Comparison of ENCODE assay signal across 18 cellular contexts in the genomic region with DNA sequence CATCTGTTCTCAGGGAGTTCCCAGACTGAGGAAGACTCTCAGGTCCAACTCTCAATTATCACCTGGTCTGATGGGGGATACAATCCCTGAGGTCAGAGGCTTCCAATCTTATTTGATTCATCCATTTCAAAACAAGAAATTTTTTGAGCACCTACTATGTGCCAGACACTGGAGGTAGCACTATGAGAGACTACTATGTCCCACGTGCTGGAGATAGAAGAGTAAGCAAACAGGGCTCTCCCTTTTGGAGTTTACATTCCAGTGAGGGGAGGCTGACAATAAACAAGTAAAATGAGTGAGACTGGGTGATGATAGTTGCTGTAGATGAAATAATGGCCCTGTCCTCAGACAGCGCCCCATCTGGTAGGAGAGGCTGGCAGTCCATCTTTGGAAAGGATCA. TPM values are rescaled to one million over a fixed set of nuclear protein-coding genes. Genes with fewer than 3 reads are reported as not detected.
DNase-seq lines count a peak whose midpoint lies in the region; ATAC-seq, FAIRE-seq and TF ChIP-seq lines count a peak whose summit lies in the region.
"Had no signal": no experiment of that assay in that cellular context is flagged by ENCODE, and none has a peak within 500 bp of the region (broad histone marks: within the 10 kb centered on the region; RNA-seq: fewer than 3 reads in every experiment).

No MANE protein-coding gene starts in this region.

- H3K4me3 ChIP-seq in HepG2 (replicated peaks in 1 of 3; ENCODE audit: insufficient read depth in 1 of 3, low read depth in 2 of 3, low read length in 3 of 3) (no peak overlapping the region), right lobe of liver (no peak overlapping the region), PC-3 (ENCODE audit: low read length) (no peak overlapping the region), osteoblast (ENCODE audit: insufficient read depth, low read length) (no peak overlapping the region), heart right ventricle (no peak overlapping the region)
- H3K4me3 ChIP-seq: BLaER1, GM12878, GM23248 had no signal

- CTCF ChIA-PET in HepG2 (lab: Yijun Ruan, JAX; ENCODE audit: low intra/inter-chr PET ratio, low total read pairs): no interaction called here
- CTCF ChIA-PET in PC-3 (lab: Charles Lee): no interaction called here

- H3K4me2 ChIP-seq in HepG2 (ENCODE audit: low read depth, low read length): no peak overlapping the region
- H3K4me2 ChIP-seq in PC-3 (ENCODE audit: low read length): no peak overlapping the region
- no peak overlapping the region for H3K4me2 ChIP-seq in osteoblast (ENCODE audit: insufficient read depth, low read length)
- H3K4me2 ChIP-seq: BLaER1 had no signal

- POLR2A ChIA-PET in HepG2 (lab: Yijun Ruan, JAX): no interaction called here
- POLR2A ChIA-PET in PC-3 (lab: Charles Lee; ENCODE audit: unreplicated experiment): no interaction called here

- H3K79me2 ChIP-seq in HepG2 (ENCODE audit: insufficient read depth, low read length) (no peaks in the 10 kb centered on the region), PC-3 (ENCODE audit: low read length) (no peaks in the 10 kb centered on the region), osteoblast (ENCODE audit: insufficient read depth, low read length) (no peaks in the 10 kb centered on the region)

- no peak for TF ChIP-seq RAD21 in HepG2 (CRISPR knock-in tag; IDR thresholded peaks at IDR 0.05)

- no TSS peak for BruUV-seq in HepG2 (replicated peaks; lab: Mats Ljungman, UMichigan)
- no TSS peak for BruUV-seq in PC-3 (replicated peaks; lab: Mats Ljungman, UMichigan)

- DNase-seq in HepG2 (ENCODE audit: low spot score): no peak
- DNase-seq in right lobe of liver: no peak
- no peak for DNase-seq in PC-3
- peak; percentile 76 for DNase-seq in osteoblast (ENCODE audit: insufficient read length, low spot score, missing footprints)
- DNase-seq in heart right ventricle: no peak
- DNase-seq: 8988T, AML-193, Caco-2, GF-D8, GM23248, H7, HFFc6 had no signal

- no peak for TF ChIP-seq POLR2A in HepG2 (IDR thresholded peaks at IDR 0.05; ENCODE audit: insufficient read depth in 1 of 2, low read depth in 2 of 2, low read length in 2 of 2)
- TF ChIP-seq POLR2A in right lobe of liver (IDR thresholded peaks at IDR 0.05): no peak

- H3K4me1 ChIP-seq in HepG2 (ENCODE audit: insufficient read depth, low read length) (no peaks in the 10 kb centered on the region), right lobe of liver (no peaks in the 10 kb centered on the region), PC-3 (ENCODE audit: insufficient read depth, low read length) (no peaks in the 10 kb centered on the region), osteoblast (ENCODE audit: insufficient read depth, low read length) (no peaks in the 10 kb centered on the region), heart right ventricle (peaks cover 0 to 5% (median 0%) of the 10 kb centered on the region in 9 donors)
- H3K4me1 ChIP-seq: BLaER1, Caco-2 had no signal

- H3K9ac ChIP-seq in HepG2 (ENCODE audit: insufficient read depth, low read depth, low read length) (no peak overlapping the region), PC-3 (ENCODE audit: low read length) (no peak overlapping the region)
- H3K9ac ChIP-seq: BLaER1, GM23248 had no signal

- TF ChIP-seq CTCF in HepG2 (CRISPR knock-in tag; IDR thresholded peaks at IDR 0.05) (no peak), right lobe of liver (IDR thresholded peaks at IDR 0.05) (no peak), PC-3 (conservative IDR thresholded peaks at IDR 0.05; ENCODE audit: low read depth, low read length) (0 out of 2 replicates have a peak, but pooled peaks have one; percentile 15), osteoblast (IDR thresholded peaks at IDR 0.05; ENCODE audit: extremely low read depth, low read depth, low read length) (no peak), heart right ventricle (IDR thresholded peaks at IDR 0.05) (no peak)

- in situ Hi-C loops in HepG2 (cut with HindIII; ENCODE audit: extremely low pct_ligation_motif_present, low pct_unique_long_range_greater_than_20kb): no loop called here

- TF ChIP-seq EP300 in HepG2 (IDR thresholded peaks at IDR 0.05; ENCODE audit: low read depth in 2 of 2, low read length in 2 of 2): no peak
- TF ChIP-seq EP300 in HepG2 (CRISPR knock-in tag; IDR thresholded peaks at IDR 0.05; ENCODE audit: borderline replicate concordance): no peak

- no peaks in the 10 kb centered on the region for H3F3A ChIP-seq in PC-3 (ENCODE audit: low read length, unreplicated experiment)

- no peaks in the 10 kb centered on the region for H3K36me3 ChIP-seq in HepG2 (replicated peaks in 1 of 2; ENCODE audit: control insufficient read depth in 1 of 2, insufficient read depth in 2 of 2, low read length in 2 of 2)
- no peaks in the 10 kb centered on the region for H3K36me3 ChIP-seq in right lobe of liver
- no peaks in the 10 kb centered on the region for H3K36me3 ChIP-seq in PC-3 (ENCODE audit: low read depth, low read length)
- H3K36me3 ChIP-seq in osteoblast (ENCODE audit: insufficient read depth, low read length): no peaks in the 10 kb centered on the region
- no peaks in the 10 kb centered on the region for H3K36me3 ChIP-seq in heart right ventricle
- H3K36me3 ChIP-seq: BLaER1 had no signal

- ATAC-seq in HepG2: no peak; the same call in 2 of the 3 replicates
- no peak for ATAC-seq in right lobe of liver
- no peak for ATAC-seq in PC-3
- no peak for ATAC-seq in GM18861 (IDR thresholded peaks at IDR 0.05; ENCODE audit: unreplicated experiment)
- ATAC-seq in heart right ventricle: no peak
- ATAC-seq: GM12878 had no signal

- H4K20me1 ChIP-seq in HepG2 (ENCODE audit: insufficient read depth, low read length) (no peaks in the 10 kb centered on the region; the same call in 1 of the 2 replicates), PC-3 (ENCODE audit: low read length) (no peaks in the 10 kb centered on the region), osteoblast (ENCODE audit: insufficient read depth, low read length) (no peaks in the 10 kb centered on the region)

- H2AFZ ChIP-seq in HepG2 (ENCODE audit: low read length) (no peak overlapping the region), PC-3 (ENCODE audit: low read length) (no peak overlapping the region), osteoblast (ENCODE audit: low read length) (no peak overlapping the region)
- H2AFZ ChIP-seq: GM23248 had no signal

- intact Hi-C loops in HepG2 (cut with micrococcal nuclease; ENCODE audit: unreplicated experiment): no loop called here
- intact Hi-C loops in right lobe of liver (cut with DNase I): no loop called here
- intact Hi-C loops in PC-3 (cut with micrococcal nuclease): no loop called here
- intact Hi-C loops in heart right ventricle (cut with DNase I): no loop called here

- H3K27ac ChIP-seq in HepG2 (ENCODE audit: extremely low read length, insufficient read depth, low read length): no peak overlapping the region
- no peak overlapping the region for H3K27ac ChIP-seq in right lobe of liver
- H3K27ac ChIP-seq in PC-3 (ENCODE audit: low read length): no peak overlapping the region
- H3K27ac ChIP-seq in osteoblast (ENCODE audit: low read depth, low read length): no peak overlapping the region
- H3K27ac ChIP-seq in heart right ventricle: no peak overlapping the region
- H3K27ac ChIP-seq: BLaER1, GM23248 had no signal

- no peaks in the 10 kb centered on the region for H3K9me2 ChIP-seq in PC-3 (replicated peaks; ENCODE audit: low read length)

- 5% methylated on average over 2 of the region's 2 CpGs for WGBS in HepG2 (ENCODE audit: low lambda C conversion rate)
- 31% methylated on average over 2 of the region's 2 CpGs for WGBS in right lobe of liver (ENCODE audit: insufficient coverage, low coverage, low lambda C conversion rate, missing lambda C conversion rate)
- 48 to 53% methylated on average over 2 of the region's 2 CpGs for WGBS in heart right ventricle, 2 donors

- H3K9me3 ChIP-seq in HepG2 (ENCODE audit: low read length) (no peaks in the 10 kb centered on the region), right lobe of liver (no peaks in the 10 kb centered on the region), PC-3 (ENCODE audit: low read length) (no peaks in the 10 kb centered on the region), osteoblast (ENCODE audit: low read depth, low read length) (no peaks in the 10 kb centered on the region), heart right ventricle (no peaks in the 10 kb centered on the region)
- H3K9me3 ChIP-seq: BLaER1, Caco-2 had no signal

- no peak for FAIRE-seq in HepG2 (lab: Jason Lieb, UNC)
- FAIRE-seq: GM12878, GM18507 had no signal

- H3K27me3 ChIP-seq in HepG2 (ENCODE audit: control insufficient read depth in 1 of 2, insufficient read depth in 2 of 2, low read length in 2 of 2): peaks cover 6 to 80% of the 10 kb centered on the region in 2 experiments
- no peaks in the 10 kb centered on the region for H3K27me3 ChIP-seq in right lobe of liver
- peaks cover 84% of the 10 kb centered on the region for H3K27me3 ChIP-seq in PC-3 (ENCODE audit: low read length)
- H3K27me3 ChIP-seq in osteoblast (ENCODE audit: insufficient read depth, low read length): peaks cover 48% of the 10 kb centered on the region
- H3K27me3 ChIP-seq in heart right ventricle: peaks cover 5 to 86% (median 58%) of the 10 kb centered on the region in 7 donors

RNA-seq across cellular contexts. Expression of a gene that starts 16.5 kb away (rescaled TPM):
- not detected in 2 replicates for total RNA-seq in HepG2 (2016; rRNA removed; fragmentation: Illumina TruSeq; extraction: Trizol)
- total RNA-seq in HepG2 (2016; cell fraction: cytosol; rRNA removed; fragmentation: Illumina TruSeq; extraction: Trizol; ENCODE audit: low read depth): not detected in 2 replicates
- total RNA-seq in HepG2 (2016; cell fraction: insoluble cytoplasmic fraction; rRNA removed; fragmentation: Illumina TruSeq; extraction: Trizol): 0.06 TPM in 1 of 2 replicates, not detected in the other
- not detected in 2 replicates for total RNA-seq in HepG2 (2016; cell fraction: membrane; rRNA removed; fragmentation: Illumina TruSeq; extraction: Trizol)
- total RNA-seq in HepG2 (2016; cell fraction: nucleus; rRNA removed; fragmentation: Illumina TruSeq; extraction: Trizol): not detected in 2 replicates
- 0.01 TPM in 1 of 2 replicates, not detected in the other for polyA plus RNA-seq in HepG2 (2011; rRNA removed)
- 0.01 TPM in 1 of 2 replicates, not detected in the other for polyA plus RNA-seq in HepG2 (2011; cell fraction: cytosol; rRNA removed)
- 0.02 TPM in 1 of 2 replicates, not detected in the other for polyA plus RNA-seq in HepG2 (2011; cell fraction: nucleus; rRNA removed)
- 0.19 TPM in 2 replicates for polyA plus RNA-seq in HepG2 (2012)
- not detected in 2 replicates for polyA plus RNA-seq in HepG2 (2016; cell fraction: cytosol; fragmentation: Illumina TruSeq; extraction: Trizol; ENCODE audit: low read depth)
- polyA plus RNA-seq in HepG2 (2016; cell fraction: insoluble cytoplasmic fraction; fragmentation: Illumina TruSeq; extraction: Trizol; ENCODE audit: low read depth): not detected in 2 replicates
- not detected in 2 replicates for polyA plus RNA-seq in HepG2 (2016; cell fraction: membrane; fragmentation: Illumina TruSeq; extraction: Trizol; ENCODE audit: low read depth)
- polyA plus RNA-seq in HepG2 (2016; cell fraction: nucleus; fragmentation: Illumina TruSeq; extraction: Trizol; ENCODE audit: insufficient read depth, low read depth): not detected in 2 replicates
- not detected in 2 replicates for polyA minus RNA-seq in HepG2 (2011; rRNA and poly(A)+ RNA removed; ENCODE audit: low replicate concordance)
- not detected in 2 replicates for polyA minus RNA-seq in HepG2 (2011; cell fraction: cytosol; rRNA and poly(A)+ RNA removed)
- not detected in 2 replicates for polyA minus RNA-seq in HepG2 (2011; cell fraction: nucleus; rRNA and poly(A)+ RNA removed)
- not detected for total RNA-seq in right lobe of liver
- not detected in 2 replicates for total RNA-seq in PC-3 (2014; rRNA removed)
- total RNA-seq in osteoblast: not detected in 2 replicates
- 1 to 10 TPM in 1 of 10 donors, under 1 TPM in 5, not detected in 4; 0.09 to 2.2 (median 0.43) TPM for total RNA-seq in heart right ventricle
- polyA plus RNA-seq in heart right ventricle: 1 to 10 TPM in 1 of 2 donors, under 1 TPM in 1; 0.14 to 1.2 TPM
- total RNA-seq: Caco-2; CD8-positive, alpha-beta memory T cell; GM12878; GM23248; HFFc6; HT1080 had no signal
- polyA plus RNA-seq: CD8-positive, alpha-beta memory T cell; GM23248 had no signal

RNA-seq across cellular contexts. Expression of a gene that starts 21.4 kb away (rescaled TPM):
- total RNA-seq in HepG2 (2016; rRNA removed; fragmentation: Illumina TruSeq; extraction: Trizol) (14.5 and 15.0 TPM in 2 replicates), right lobe of liver (10 to 100 TPM in 3 of 6 experiments, 1 to 10 TPM in 3; 2.5 to 30.2 (median 10.8) TPM), PC-3 (2014; rRNA removed) (7.4 and 28.7 TPM in 2 replicates), osteoblast (3.2 and 4.7 TPM in 2 replicates), heart right ventricle (1 to 10 TPM; 1.5 to 8.7 (median 3.4) TPM)
- total RNA-seq in HepG2 (2016; cell fraction: cytosol; rRNA removed; fragmentation: Illumina TruSeq; extraction: Trizol; ENCODE audit: low read depth): 5.3 and 5.4 TPM in 2 replicates
- 15.7 and 16.3 TPM in 2 replicates for total RNA-seq in HepG2 (2016; cell fraction: insoluble cytoplasmic fraction; rRNA removed; fragmentation: Illumina TruSeq; extraction: Trizol)
- total RNA-seq in HepG2 (2016; cell fraction: membrane; rRNA removed; fragmentation: Illumina TruSeq; extraction: Trizol): 10.7 and 10.8 TPM in 2 replicates
- total RNA-seq in HepG2 (2016; cell fraction: nucleus; rRNA removed; fragmentation: Illumina TruSeq; extraction: Trizol): 8.5 and 11.8 TPM in 2 replicates
- polyA plus RNA-seq in HepG2 (2011; rRNA removed) (6.7 and 8.5 TPM in 2 replicates), heart right ventricle (1 to 10 TPM; 5.7 to 5.9 TPM)
- 7.7 and 9.3 TPM in 2 replicates for polyA plus RNA-seq in HepG2 (2011; cell fraction: cytosol; rRNA removed)
- polyA plus RNA-seq in HepG2 (2011; cell fraction: nucleus; rRNA removed): 11.7 and 15.6 TPM in 2 replicates
- 7.1 TPM in 2 replicates for polyA plus RNA-seq in HepG2 (2012)
- 3.3 and 4.0 TPM in 2 replicates for polyA plus RNA-seq in HepG2 (2016; cell fraction: cytosol; fragmentation: Illumina TruSeq; extraction: Trizol; ENCODE audit: low read depth)
- 14.6 and 14.8 TPM in 2 replicates for polyA plus RNA-seq in HepG2 (2016; cell fraction: insoluble cytoplasmic fraction; fragmentation: Illumina TruSeq; extraction: Trizol; ENCODE audit: low read depth)
- polyA plus RNA-seq in HepG2 (2016; cell fraction: membrane; fragmentation: Illumina TruSeq; extraction: Trizol; ENCODE audit: low read depth): 5.7 and 7.3 TPM in 2 replicates
- polyA plus RNA-seq in HepG2 (2016; cell fraction: nucleus; fragmentation: Illumina TruSeq; extraction: Trizol; ENCODE audit: insufficient read depth, low read depth): 14.2 and 16.3 TPM in 2 replicates
- 3.3 and 10.9 TPM in 2 replicates for polyA minus RNA-seq in HepG2 (2011; rRNA and poly(A)+ RNA removed; ENCODE audit: low replicate concordance)
- polyA minus RNA-seq in HepG2 (2011; cell fraction: cytosol; rRNA and poly(A)+ RNA removed): 4.6 and 6.2 TPM in 2 replicates
- polyA minus RNA-seq in HepG2 (2011; cell fraction: nucleus; rRNA and poly(A)+ RNA removed): 4.5 and 8.3 TPM in 2 replicates

RNA-seq across cellular contexts. Expression of a gene that starts 26.4 kb away (rescaled TPM):
- 13.7 and 24.1 TPM in 2 replicates for total RNA-seq in HepG2 (2016; rRNA removed; fragmentation: Illumina TruSeq; extraction: Trizol)
- 6.5 and 8.6 TPM in 2 replicates for total RNA-seq in HepG2 (2016; cell fraction: cytosol; rRNA removed; fragmentation: Illumina TruSeq; extraction: Trizol; ENCODE audit: low read depth)
- total RNA-seq in HepG2 (2016; cell fraction: insoluble cytoplasmic fraction; rRNA removed; fragmentation: Illumina TruSeq; extraction: Trizol): 10.9 and 25.7 TPM in 2 replicates
- total RNA-seq in HepG2 (2016; cell fraction: membrane; rRNA removed; fragmentation: Illumina TruSeq; extraction: Trizol): 4.5 and 4.6 TPM in 2 replicates
- total RNA-seq in HepG2 (2016; cell fraction: nucleus; rRNA removed; fragmentation: Illumina TruSeq; extraction: Trizol): 23.2 and 25.2 TPM in 2 replicates
- 7.5 and 8.3 TPM in 2 replicates for polyA plus RNA-seq in HepG2 (2011; rRNA removed)
- polyA plus RNA-seq in HepG2 (2011; cell fraction: cytosol; rRNA removed): 4.3 and 6.6 TPM in 2 replicates
- polyA plus RNA-seq in HepG2 (2011; cell fraction: nucleus; rRNA removed): 17.7 and 21.8 TPM in 2 replicates
- polyA plus RNA-seq in HepG2 (2012): 4.8 and 6.1 TPM in 2 replicates
- 0.89 and 0.94 TPM in 2 replicates for polyA plus RNA-seq in HepG2 (2016; cell fraction: cytosol; fragmentation: Illumina TruSeq; extraction: Trizol; ENCODE audit: low read depth)
- polyA plus RNA-seq in HepG2 (2016; cell fraction: insoluble cytoplasmic fraction; fragmentation: Illumina TruSeq; extraction: Trizol; ENCODE audit: low read depth): 7.2 and 9.1 TPM in 2 replicates
- 1.7 and 1.8 TPM in 2 replicates for polyA plus RNA-seq in HepG2 (2016; cell fraction: membrane; fragmentation: Illumina TruSeq; extraction: Trizol; ENCODE audit: low read depth)
- 27.7 and 30.3 TPM in 2 replicates for polyA plus RNA-seq in HepG2 (2016; cell fraction: nucleus; fragmentation: Illumina TruSeq; extraction: Trizol; ENCODE audit: insufficient read depth, low read depth)
- 19.5 and 27.4 TPM in 2 replicates for polyA minus RNA-seq in HepG2 (2011; rRNA and poly(A)+ RNA removed; ENCODE audit: low replicate concordance)
- polyA minus RNA-seq in HepG2 (2011; cell fraction: cytosol; rRNA and poly(A)+ RNA removed): 5.3 and 5.6 TPM in 2 replicates
- 24.0 and 26.8 TPM in 2 replicates for polyA minus RNA-seq in HepG2 (2011; cell fraction: nucleus; rRNA and poly(A)+ RNA removed)
- total RNA-seq in right lobe of liver: 1 to 10 TPM; 5.5 to 9.8 (median 7.0) TPM
- 26.2 and 30.4 TPM in 2 replicates for total RNA-seq in PC-3 (2014; rRNA removed)
- 6.2 and 6.5 TPM in 2 replicates for total RNA-seq in osteoblast
- 10 to 100 TPM in 1 of 10 donors, 1 to 10 TPM in 9; 7.0 to 10.9 (median 8.5) TPM for total RNA-seq in heart right ventricle
- polyA plus RNA-seq in heart right ventricle: 1 to 10 TPM; 4.7 to 6.5 TPM

RNA-seq across cellular contexts. Expression of a gene that starts 29.4 kb away (rescaled TPM):
- total RNA-seq in HepG2 (2016; rRNA removed; fragmentation: Illumina TruSeq; extraction: Trizol) (34.9 and 61.1 TPM in 2 replicates), right lobe of liver (10 to 100 TPM; 15.1 to 29.0 (median 20.9) TPM), PC-3 (2014; rRNA removed) (90.6 and 109 TPM in 2 replicates), osteoblast (86.0 and 94.1 TPM in 2 replicates), heart right ventricle (10 to 100 TPM; 19.4 to 29.8 (median 23.7) TPM)
- 21.2 and 24.1 TPM in 2 replicates for total RNA-seq in HepG2 (2016; cell fraction: cytosol; rRNA removed; fragmentation: Illumina TruSeq; extraction: Trizol; ENCODE audit: low read depth)
- total RNA-seq in HepG2 (2016; cell fraction: insoluble cytoplasmic fraction; rRNA removed; fragmentation: Illumina TruSeq; extraction: Trizol): 35.1 and 62.8 TPM in 2 replicates
- 44.9 and 53.8 TPM in 2 replicates for total RNA-seq in HepG2 (2016; cell fraction: membrane; rRNA removed; fragmentation: Illumina TruSeq; extraction: Trizol)
- 56.1 and 63.9 TPM in 2 replicates for total RNA-seq in HepG2 (2016; cell fraction: nucleus; rRNA removed; fragmentation: Illumina TruSeq; extraction: Trizol)
- polyA plus RNA-seq in HepG2 (2011; rRNA removed) (148 and 168 TPM in 2 replicates), heart right ventricle (10 to 100 TPM in 1 of 2 donors, 1 to 10 TPM in 1; 9.1 to 27.2 TPM)
- 139 and 176 TPM in 2 replicates for polyA plus RNA-seq in HepG2 (2011; cell fraction: cytosol; rRNA removed)
- 99.4 and 112 TPM in 2 replicates for polyA plus RNA-seq in HepG2 (2011; cell fraction: nucleus; rRNA removed)
- polyA plus RNA-seq in HepG2 (2012): 54.8 and 61.1 TPM in 2 replicates
- 26.8 and 34.1 TPM in 2 replicates for polyA plus RNA-seq in HepG2 (2016; cell fraction: cytosol; fragmentation: Illumina TruSeq; extraction: Trizol; ENCODE audit: low read depth)
- polyA plus RNA-seq in HepG2 (2016; cell fraction: insoluble cytoplasmic fraction; fragmentation: Illumina TruSeq; extraction: Trizol; ENCODE audit: low read depth): 41.4 and 43.9 TPM in 2 replicates
- 45.2 and 53.5 TPM in 2 replicates for polyA plus RNA-seq in HepG2 (2016; cell fraction: membrane; fragmentation: Illumina TruSeq; extraction: Trizol; ENCODE audit: low read depth)
- polyA plus RNA-seq in HepG2 (2016; cell fraction: nucleus; fragmentation: Illumina TruSeq; extraction: Trizol; ENCODE audit: insufficient read depth, low read depth): 95.9 and 97.5 TPM in 2 replicates
- polyA minus RNA-seq in HepG2 (2011; rRNA and poly(A)+ RNA removed; ENCODE audit: low replicate concordance): 148 and 221 TPM in 2 replicates
- polyA minus RNA-seq in HepG2 (2011; cell fraction: cytosol; rRNA and poly(A)+ RNA removed): 47.0 and 47.4 TPM in 2 replicates
- polyA minus RNA-seq in HepG2 (2011; cell fraction: nucleus; rRNA and poly(A)+ RNA removed): 26.1 and 26.9 TPM in 2 replicates

RNA-seq across cellular contexts. Expression of a gene that starts 39.8 kb away (rescaled TPM):
- total RNA-seq in HepG2 (2016; rRNA removed; fragmentation: Illumina TruSeq; extraction: Trizol) (1,472 and 2,212 TPM in 2 replicates), right lobe of liver (100 to 1,000 TPM; 183 to 566 (median 345) TPM), PC-3 (2014; rRNA removed) (1,280 and 1,322 TPM in 2 replicates), osteoblast (676 and 702 TPM in 2 replicates), heart right ventricle (1,000 to 10,000 TPM in 4 of 10 donors, 100 to 1,000 TPM in 6; 675 to 1,053 (median 920) TPM)
- 123 and 155 TPM in 2 replicates for total RNA-seq in HepG2 (2016; cell fraction: cytosol; rRNA removed; fragmentation: Illumina TruSeq; extraction: Trizol; ENCODE audit: low read depth)
- total RNA-seq in HepG2 (2016; cell fraction: insoluble cytoplasmic fraction; rRNA removed; fragmentation: Illumina TruSeq; extraction: Trizol): 1,508 and 1,964 TPM in 2 replicates
- 383 and 490 TPM in 2 replicates for total RNA-seq in HepG2 (2016; cell fraction: membrane; rRNA removed; fragmentation: Illumina TruSeq; extraction: Trizol)
- 1,014 and 1,081 TPM in 2 replicates for total RNA-seq in HepG2 (2016; cell fraction: nucleus; rRNA removed; fragmentation: Illumina TruSeq; extraction: Trizol)
- polyA plus RNA-seq in HepG2 (2011; rRNA removed) (1,076 and 1,325 TPM in 2 replicates), heart right ventricle (100 to 1,000 TPM; 235 to 764 TPM)
- polyA plus RNA-seq in HepG2 (2011; cell fraction: cytosol; rRNA removed): 1,072 and 1,224 TPM in 2 replicates
- polyA plus RNA-seq in HepG2 (2011; cell fraction: nucleus; rRNA removed): 279 and 406 TPM in 2 replicates
- 1,683 and 1,883 TPM in 2 replicates for polyA plus RNA-seq in HepG2 (2012)
- polyA plus RNA-seq in HepG2 (2016; cell fraction: cytosol; fragmentation: Illumina TruSeq; extraction: Trizol; ENCODE audit: low read depth): 155 and 188 TPM in 2 replicates
- 2,023 and 2,380 TPM in 2 replicates for polyA plus RNA-seq in HepG2 (2016; cell fraction: insoluble cytoplasmic fraction; fragmentation: Illumina TruSeq; extraction: Trizol; ENCODE audit: low read depth)
- polyA plus RNA-seq in HepG2 (2016; cell fraction: membrane; fragmentation: Illumina TruSeq; extraction: Trizol; ENCODE audit: low read depth): 336 and 456 TPM in 2 replicates
- 1,245 and 1,272 TPM in 2 replicates for polyA plus RNA-seq in HepG2 (2016; cell fraction: nucleus; fragmentation: Illumina TruSeq; extraction: Trizol; ENCODE audit: insufficient read depth, low read depth)
- 1,001 and 1,123 TPM in 2 replicates for polyA minus RNA-seq in HepG2 (2011; rRNA and poly(A)+ RNA removed; ENCODE audit: low replicate concordance)
- 1,091 and 1,101 TPM in 2 replicates for polyA minus RNA-seq in HepG2 (2011; cell fraction: cytosol; rRNA and poly(A)+ RNA removed)
- 271 and 440 TPM in 2 replicates for polyA minus RNA-seq in HepG2 (2011; cell fraction: nucleus; rRNA and poly(A)+ RNA removed)
